In the genomic region with DNA sequence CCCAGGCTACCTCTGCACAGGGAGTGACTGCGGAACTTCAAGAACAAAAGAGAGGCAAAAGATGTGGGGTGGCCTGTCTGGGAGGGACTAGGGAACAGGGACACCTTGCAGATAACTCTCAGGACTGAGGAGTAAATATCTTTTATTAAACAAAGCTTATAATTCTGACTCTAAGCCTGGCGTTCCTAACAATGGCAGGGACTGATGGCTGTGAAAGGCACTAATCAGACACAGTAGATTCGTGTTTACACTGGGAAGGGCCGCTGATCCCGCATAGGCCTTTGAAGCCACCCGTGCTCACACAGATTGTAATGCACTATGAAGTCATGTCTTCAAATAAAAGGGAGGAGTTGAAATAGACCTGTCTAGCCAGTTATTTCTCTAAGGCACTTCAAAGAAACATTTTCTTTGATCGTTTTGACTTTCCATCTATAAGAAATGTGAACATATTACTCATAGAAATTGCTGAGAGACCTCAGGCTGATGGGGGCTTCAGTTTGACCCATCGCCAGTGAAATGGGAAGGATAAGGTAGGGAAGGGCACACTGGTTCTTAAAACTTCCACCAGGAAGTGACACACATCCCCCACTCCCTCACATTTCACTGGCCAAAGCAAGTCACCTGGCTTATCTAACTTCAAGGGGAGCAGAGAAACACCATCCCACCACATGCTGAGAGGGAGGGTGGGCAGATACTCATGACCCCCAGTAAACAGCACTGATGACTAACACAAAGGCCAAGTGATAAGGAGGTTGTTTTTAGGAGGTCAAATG, we compare ENCODE assay signal across 1 cellular context.
A peak's percentile ranks its signal among the peaks of the same experiment; 100 is the strongest.
TF ChIP-seq lines count a peak whose summit lies in the region.

No MANE protein-coding gene starts in this region.

TF ChIP-seq in HepG2, 621 proteins besides CTCF, POLR2A, EP300 and RAD21 (continued from another document and continues in another):
- TF ChIP-seq, protein P1, sequence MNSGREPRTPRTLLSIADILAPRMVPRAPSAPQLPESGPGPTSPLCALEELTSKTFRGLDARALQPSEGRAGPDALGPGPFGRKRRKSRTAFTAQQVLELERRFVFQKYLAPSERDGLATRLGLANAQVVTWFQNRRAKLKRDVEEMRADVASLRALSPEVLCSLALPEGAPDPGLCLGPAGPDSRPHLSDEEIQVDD (CRISPR knock-in tag; IDR thresholded peaks at IDR 0.05; ENCODE audit: borderline replicate concordance), result no peak
- TF ChIP-seq MEIS1 (CRISPR knock-in tag; IDR thresholded peaks at IDR 0.05; ENCODE audit: borderline replicate concordance) (0 out of 2 replicates have a peak, but pooled peaks have one; percentile 16), ZNF816 (CRISPR knock-in tag; IDR thresholded peaks at IDR 0.05; ENCODE audit: borderline replicate concordance) (no peak), MXI1 (IDR thresholded peaks at IDR 0.05; ENCODE audit: borderline replicate concordance, low read depth, low read length) (no peak), KAT7 (CRISPR knock-in tag; IDR thresholded peaks at IDR 0.05; ENCODE audit: borderline replicate concordance) (0 out of 2 replicates have a peak, but pooled peaks have one; percentile 52), ZNF335 (CRISPR knock-in tag; IDR thresholded peaks at IDR 0.05) (peak; percentile 66), SP5 (CRISPR knock-in tag; IDR thresholded peaks at IDR 0.05; ENCODE audit: borderline replicate concordance, low read depth) (peak; percentile 97), FIP1L1 (IDR thresholded peaks at IDR 0.05; ENCODE audit: borderline replicate concordance, insufficient read depth, low read depth, low read length) (no peak), SIX1 (CRISPR knock-in tag; IDR thresholded peaks at IDR 0.05; ENCODE audit: borderline replicate concordance) (peak; percentile 42; the same call in 1 of the 2 replicates), ZFYVE20 (CRISPR knock-in tag; IDR thresholded peaks at IDR 0.05; ENCODE audit: borderline replicate concordance, low read depth) (no peak), ZIK1 (CRISPR knock-in tag; IDR thresholded peaks at IDR 0.05; ENCODE audit: borderline replicate concordance, low read depth) (no peak), ZNF547 (CRISPR knock-in tag; IDR thresholded peaks at IDR 0.05) (no peak), ZNF746 (CRISPR knock-in tag; IDR thresholded peaks at IDR 0.05) (peak; percentile 73; the same call in 1 of the 2 replicates), MBNL3 (CRISPR knock-in tag; conservative IDR thresholded peaks at IDR 0.05) (no peak), ZNF180 (CRISPR knock-in tag; IDR thresholded peaks at IDR 0.05; ENCODE audit: borderline replicate concordance, low read depth) (no peak), KAT2B (IDR thresholded peaks at IDR 0.05; ENCODE audit: borderline replicate concordance, low read depth, low read length) (no peak), ZNF510 (CRISPR knock-in tag; IDR thresholded peaks at IDR 0.05; ENCODE audit: low read depth) (no peak), ARNTL (CRISPR knock-in tag; IDR thresholded peaks at IDR 0.05) (no peak), RBAK (CRISPR knock-in tag; IDR thresholded peaks at IDR 0.05) (no peak), HOXD1 (CRISPR knock-in tag; IDR thresholded peaks at IDR 0.05) (no peak; the same call in 1 of the 2 replicates), SMARCC2 (IDR thresholded peaks at IDR 0.05) (no peak)
- TF ChIP-seq, protein P2, sequence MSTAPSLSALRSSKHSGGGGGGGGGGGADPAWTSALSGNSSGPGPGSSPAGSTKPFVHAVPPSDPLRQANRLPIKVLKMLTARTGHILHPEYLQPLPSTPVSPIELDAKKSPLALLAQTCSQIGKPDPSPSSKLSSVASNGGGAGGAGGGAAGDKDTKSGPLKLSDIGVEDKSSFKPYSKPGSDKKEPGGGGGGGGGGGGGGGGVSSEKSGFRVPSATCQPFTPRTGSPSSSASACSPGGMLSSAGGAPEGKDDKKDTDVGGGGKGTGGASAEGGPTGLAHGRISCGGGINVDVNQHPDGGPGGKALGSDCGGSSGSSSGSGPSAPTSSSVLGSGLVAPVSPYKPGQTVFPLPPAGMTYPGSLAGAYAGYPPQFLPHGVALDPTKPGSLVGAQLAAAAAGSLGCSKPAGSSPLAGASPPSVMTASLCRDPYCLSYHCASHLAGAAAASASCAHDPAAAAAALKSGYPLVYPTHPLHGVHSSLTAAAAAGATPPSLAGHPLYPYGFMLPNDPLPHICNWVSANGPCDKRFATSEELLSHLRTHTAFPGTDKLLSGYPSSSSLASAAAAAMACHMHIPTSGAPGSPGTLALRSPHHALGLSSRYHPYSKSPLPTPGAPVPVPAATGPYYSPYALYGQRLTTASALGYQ (CRISPR knock-in tag; IDR thresholded peaks at IDR 0.05), result peak; percentile 86
- TF ChIP-seq, protein P3, sequence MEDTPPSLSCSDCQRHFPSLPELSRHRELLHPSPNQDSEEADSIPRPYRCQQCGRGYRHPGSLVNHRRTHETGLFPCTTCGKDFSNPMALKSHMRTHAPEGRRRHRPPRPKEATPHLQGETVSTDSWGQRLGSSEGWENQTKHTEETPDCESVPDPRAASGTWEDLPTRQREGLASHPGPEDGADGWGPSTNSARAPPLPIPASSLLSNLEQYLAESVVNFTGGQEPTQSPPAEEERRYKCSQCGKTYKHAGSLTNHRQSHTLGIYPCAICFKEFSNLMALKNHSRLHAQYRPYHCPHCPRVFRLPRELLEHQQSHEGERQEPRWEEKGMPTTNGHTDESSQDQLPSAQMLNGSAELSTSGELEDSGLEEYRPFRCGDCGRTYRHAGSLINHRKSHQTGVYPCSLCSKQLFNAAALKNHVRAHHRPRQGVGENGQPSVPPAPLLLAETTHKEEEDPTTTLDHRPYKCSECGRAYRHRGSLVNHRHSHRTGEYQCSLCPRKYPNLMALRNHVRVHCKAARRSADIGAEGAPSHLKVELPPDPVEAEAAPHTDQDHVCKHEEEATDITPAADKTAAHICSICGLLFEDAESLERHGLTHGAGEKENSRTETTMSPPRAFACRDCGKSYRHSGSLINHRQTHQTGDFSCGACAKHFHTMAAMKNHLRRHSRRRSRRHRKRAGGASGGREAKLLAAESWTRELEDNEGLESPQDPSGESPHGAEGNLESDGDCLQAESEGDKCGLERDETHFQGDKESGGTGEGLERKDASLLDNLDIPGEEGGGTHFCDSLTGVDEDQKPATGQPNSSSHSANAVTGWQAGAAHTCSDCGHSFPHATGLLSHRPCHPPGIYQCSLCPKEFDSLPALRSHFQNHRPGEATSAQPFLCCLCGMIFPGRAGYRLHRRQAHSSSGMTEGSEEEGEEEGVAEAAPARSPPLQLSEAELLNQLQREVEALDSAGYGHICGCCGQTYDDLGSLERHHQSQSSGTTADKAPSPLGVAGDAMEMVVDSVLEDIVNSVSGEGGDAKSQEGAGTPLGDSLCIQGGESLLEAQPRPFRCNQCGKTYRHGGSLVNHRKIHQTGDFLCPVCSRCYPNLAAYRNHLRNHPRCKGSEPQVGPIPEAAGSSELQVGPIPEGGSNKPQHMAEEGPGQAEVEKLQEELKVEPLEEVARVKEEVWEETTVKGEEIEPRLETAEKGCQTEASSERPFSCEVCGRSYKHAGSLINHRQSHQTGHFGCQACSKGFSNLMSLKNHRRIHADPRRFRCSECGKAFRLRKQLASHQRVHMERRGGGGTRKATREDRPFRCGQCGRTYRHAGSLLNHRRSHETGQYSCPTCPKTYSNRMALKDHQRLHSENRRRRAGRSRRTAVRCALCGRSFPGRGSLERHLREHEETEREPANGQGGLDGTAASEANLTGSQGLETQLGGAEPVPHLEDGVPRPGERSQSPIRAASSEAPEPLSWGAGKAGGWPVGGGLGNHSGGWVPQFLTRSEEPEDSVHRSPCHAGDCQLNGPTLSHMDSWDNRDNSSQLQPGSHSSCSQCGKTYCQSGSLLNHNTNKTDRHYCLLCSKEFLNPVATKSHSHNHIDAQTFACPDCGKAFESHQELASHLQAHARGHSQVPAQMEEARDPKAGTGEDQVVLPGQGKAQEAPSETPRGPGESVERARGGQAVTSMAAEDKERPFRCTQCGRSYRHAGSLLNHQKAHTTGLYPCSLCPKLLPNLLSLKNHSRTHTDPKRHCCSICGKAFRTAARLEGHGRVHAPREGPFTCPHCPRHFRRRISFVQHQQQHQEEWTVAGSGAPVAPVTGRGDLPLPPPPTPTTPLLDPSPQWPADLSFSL (CRISPR knock-in tag; IDR thresholded peaks at IDR 0.05), result no peak
- TF ChIP-seq, protein P4, sequence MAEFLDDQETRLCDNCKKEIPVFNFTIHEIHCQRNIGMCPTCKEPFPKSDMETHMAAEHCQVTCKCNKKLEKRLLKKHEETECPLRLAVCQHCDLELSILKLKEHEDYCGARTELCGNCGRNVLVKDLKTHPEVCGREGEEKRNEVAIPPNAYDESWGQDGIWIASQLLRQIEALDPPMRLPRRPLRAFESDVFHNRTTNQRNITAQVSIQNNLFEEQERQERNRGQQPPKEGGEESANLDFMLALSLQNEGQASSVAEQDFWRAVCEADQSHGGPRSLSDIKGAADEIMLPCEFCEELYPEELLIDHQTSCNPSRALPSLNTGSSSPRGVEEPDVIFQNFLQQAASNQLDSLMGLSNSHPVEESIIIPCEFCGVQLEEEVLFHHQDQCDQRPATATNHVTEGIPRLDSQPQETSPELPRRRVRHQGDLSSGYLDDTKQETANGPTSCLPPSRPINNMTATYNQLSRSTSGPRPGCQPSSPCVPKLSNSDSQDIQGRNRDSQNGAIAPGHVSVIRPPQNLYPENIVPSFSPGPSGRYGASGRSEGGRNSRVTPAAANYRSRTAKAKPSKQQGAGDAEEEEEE (CRISPR knock-in tag; IDR thresholded peaks at IDR 0.05; ENCODE audit: borderline replicate concordance), result no peak
- TF ChIP-seq, protein P5, sequence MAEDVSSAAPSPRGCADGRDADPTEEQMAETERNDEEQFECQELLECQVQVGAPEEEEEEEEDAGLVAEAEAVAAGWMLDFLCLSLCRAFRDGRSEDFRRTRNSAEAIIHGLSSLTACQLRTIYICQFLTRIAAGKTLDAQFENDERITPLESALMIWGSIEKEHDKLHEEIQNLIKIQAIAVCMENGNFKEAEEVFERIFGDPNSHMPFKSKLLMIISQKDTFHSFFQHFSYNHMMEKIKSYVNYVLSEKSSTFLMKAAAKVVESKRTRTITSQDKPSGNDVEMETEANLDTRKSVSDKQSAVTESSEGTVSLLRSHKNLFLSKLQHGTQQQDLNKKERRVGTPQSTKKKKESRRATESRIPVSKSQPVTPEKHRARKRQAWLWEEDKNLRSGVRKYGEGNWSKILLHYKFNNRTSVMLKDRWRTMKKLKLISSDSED (CRISPR knock-in tag; IDR thresholded peaks at IDR 0.05), result no peak
- TF ChIP-seq, protein P6, sequence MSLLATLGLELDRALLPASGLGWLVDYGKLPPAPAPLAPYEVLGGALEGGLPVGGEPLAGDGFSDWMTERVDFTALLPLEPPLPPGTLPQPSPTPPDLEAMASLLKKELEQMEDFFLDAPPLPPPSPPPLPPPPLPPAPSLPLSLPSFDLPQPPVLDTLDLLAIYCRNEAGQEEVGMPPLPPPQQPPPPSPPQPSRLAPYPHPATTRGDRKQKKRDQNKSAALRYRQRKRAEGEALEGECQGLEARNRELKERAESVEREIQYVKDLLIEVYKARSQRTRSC (CRISPR knock-in tag; IDR thresholded peaks at IDR 0.05; ENCODE audit: low read depth), result no peak
- TF ChIP-seq, protein P7, sequence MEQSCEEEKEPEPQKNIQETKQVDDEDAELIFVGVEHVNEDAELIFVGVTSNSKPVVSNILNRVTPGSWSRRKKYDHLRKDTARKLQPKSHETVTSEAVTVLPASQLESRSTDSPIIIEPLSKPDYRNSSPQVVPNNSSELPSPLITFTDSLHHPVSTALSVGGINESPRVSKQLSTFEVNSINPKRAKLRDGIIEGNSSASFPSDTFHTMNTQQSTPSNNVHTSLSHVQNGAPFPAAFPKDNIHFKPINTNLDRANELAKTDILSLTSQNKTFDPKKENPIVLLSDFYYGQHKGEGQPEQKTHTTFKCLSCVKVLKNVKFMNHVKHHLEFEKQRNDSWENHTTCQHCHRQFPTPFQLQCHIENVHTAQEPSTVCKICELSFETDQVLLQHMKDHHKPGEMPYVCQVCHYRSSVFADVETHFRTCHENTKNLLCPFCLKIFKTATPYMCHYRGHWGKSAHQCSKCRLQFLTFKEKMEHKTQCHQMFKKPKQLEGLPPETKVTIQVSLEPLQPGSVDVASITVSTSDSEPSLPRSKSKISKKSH (CRISPR knock-in tag; IDR thresholded peaks at IDR 0.05; ENCODE audit: borderline replicate concordance), result no peak
- TF ChIP-seq, protein P8, sequence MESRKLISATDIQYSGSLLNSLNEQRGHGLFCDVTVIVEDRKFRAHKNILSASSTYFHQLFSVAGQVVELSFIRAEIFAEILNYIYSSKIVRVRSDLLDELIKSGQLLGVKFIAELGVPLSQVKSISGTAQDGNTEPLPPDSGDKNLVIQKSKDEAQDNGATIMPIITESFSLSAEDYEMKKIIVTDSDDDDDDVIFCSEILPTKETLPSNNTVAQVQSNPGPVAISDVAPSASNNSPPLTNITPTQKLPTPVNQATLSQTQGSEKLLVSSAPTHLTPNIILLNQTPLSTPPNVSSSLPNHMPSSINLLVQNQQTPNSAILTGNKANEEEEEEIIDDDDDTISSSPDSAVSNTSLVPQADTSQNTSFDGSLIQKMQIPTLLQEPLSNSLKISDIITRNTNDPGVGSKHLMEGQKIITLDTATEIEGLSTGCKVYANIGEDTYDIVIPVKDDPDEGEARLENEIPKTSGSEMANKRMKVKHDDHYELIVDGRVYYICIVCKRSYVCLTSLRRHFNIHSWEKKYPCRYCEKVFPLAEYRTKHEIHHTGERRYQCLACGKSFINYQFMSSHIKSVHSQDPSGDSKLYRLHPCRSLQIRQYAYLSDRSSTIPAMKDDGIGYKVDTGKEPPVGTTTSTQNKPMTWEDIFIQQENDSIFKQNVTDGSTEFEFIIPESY (CRISPR knock-in tag; IDR thresholded peaks at IDR 0.05), result peak; percentile 5; the same call in 1 of the 2 replicates
- TF ChIP-seq, protein P9, sequence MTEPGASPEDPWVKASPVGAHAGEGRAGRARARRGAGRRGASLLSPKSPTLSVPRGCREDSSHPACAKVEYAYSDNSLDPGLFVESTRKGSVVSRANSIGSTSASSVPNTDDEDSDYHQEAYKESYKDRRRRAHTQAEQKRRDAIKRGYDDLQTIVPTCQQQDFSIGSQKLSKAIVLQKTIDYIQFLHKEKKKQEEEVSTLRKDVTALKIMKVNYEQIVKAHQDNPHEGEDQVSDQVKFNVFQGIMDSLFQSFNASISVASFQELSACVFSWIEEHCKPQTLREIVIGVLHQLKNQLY (CRISPR knock-in tag; IDR thresholded peaks at IDR 0.05), result peak; percentile 35; the same call in 1 of the 2 replicates
- TF ChIP-seq, protein P10, sequence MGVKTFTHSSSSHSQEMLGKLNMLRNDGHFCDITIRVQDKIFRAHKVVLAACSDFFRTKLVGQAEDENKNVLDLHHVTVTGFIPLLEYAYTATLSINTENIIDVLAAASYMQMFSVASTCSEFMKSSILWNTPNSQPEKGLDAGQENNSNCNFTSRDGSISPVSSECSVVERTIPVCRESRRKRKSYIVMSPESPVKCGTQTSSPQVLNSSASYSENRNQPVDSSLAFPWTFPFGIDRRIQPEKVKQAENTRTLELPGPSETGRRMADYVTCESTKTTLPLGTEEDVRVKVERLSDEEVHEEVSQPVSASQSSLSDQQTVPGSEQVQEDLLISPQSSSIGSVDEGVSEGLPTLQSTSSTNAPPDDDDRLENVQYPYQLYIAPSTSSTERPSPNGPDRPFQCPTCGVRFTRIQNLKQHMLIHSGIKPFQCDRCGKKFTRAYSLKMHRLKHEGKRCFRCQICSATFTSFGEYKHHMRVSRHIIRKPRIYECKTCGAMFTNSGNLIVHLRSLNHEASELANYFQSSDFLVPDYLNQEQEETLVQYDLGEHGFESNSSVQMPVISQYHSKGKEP (CRISPR knock-in tag; IDR thresholded peaks at IDR 0.05), result no peak
